In the genomic region with DNA sequence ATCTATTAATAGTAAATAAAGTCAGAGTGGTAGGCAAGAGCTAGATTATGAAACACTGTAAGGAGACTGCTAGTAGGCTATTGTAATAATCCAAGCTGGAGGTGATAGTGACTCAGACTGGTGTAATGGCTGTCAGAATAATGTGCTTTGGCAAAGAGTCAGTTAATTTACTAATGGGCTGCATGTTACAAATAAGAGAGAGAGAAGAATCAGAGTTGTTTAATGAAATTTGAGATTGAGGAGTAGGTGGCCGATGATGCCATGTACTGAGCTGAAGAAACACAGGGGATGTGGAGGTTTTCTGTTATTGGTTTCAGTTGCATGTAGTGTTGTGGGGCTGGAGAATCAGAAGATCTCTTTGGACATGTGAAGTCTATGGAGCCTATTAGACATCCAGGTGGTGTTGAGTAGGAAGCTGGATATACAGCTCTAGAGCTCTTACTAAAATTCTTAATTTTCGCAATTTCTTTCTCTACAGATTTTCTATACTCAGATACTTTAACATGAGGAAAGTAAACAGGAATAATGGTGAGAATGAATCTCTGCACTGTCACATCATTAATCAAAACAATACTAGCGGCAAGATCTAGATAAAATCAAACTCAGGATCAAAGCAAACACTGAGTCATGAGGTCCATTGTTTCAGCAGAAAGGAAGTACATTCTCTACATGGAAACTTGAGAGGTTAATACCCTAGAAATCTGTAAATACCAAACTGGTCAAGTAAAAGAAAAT, we compare ENCODE assay signal across 13 cellular contexts.
A peak's percentile ranks its signal among the peaks of the same experiment; 100 is the strongest.
DNase-seq lines count a peak whose midpoint lies in the region; ATAC-seq, FAIRE-seq and TF ChIP-seq lines count a peak whose summit lies in the region.
"Had no signal": no experiment of that assay in that cellular context is flagged by ENCODE, and none has a peak within 500 bp of the region (broad histone marks: within the 10 kb centered on the region; RNA-seq: fewer than 3 reads in every experiment).

No MANE protein-coding gene starts in this region.

- peak; percentile 76 for DNase-seq in Daoy (ENCODE audit: low read depth)
- peak; percentile 2 for DNase-seq in NCI-H2029 (lab: John Stamatoyannopoulos, UW)
- peak; percentile 97 for DNase-seq in bronchial epithelial cell (ENCODE audit: low read depth)
- DNase-seq in mucosa of gallbladder (ENCODE audit: low spot score): peak; percentile 18
- DNase-seq in occipital lobe (lab: John Stamatoyannopoulos, UW): no peak
- no peak for DNase-seq in COLO668 (lab: John Stamatoyannopoulos, UW; ENCODE audit: unreplicated experiment)
- no peak for DNase-seq in NCI-H1092 treated with DMSO at 0.1 percent for 48 hours (lab: John Stamatoyannopoulos, UW)
- DNase-seq: activated CD4-positive, alpha-beta T cell treated with anti-CD3 and anti-CD28 coated beads, Interleukin-2, amount 50 U/mL, for 1 hour; foreskin melanocyte; GDM1; mucosa of descending colon; transverse colon had no signal

- no peak overlapping the region for H3K4me3 ChIP-seq in bronchial epithelial cell (ENCODE audit: low read depth, low read length)
- H3K4me3 ChIP-seq: mucosa of descending colon, transverse colon had no signal

- TF ChIP-seq CTCF in bronchial epithelial cell (IDR thresholded peaks at IDR 0.05; ENCODE audit: insufficient read depth, low read length, severe bottlenecking): no peak

- no peak for FAIRE-seq in bronchial epithelial cell (lab: Jason Lieb, UNC)

- ATAC-seq in HG03108 (IDR thresholded peaks at IDR 0.05; ENCODE audit: unreplicated experiment): no peak
- ATAC-seq: mucosa of descending colon had no signal

- H3K27me3 ChIP-seq in bronchial epithelial cell (ENCODE audit: control insufficient read depth, insufficient read depth, low read length): no peaks in the 10 kb centered on the region
- H3K27me3 ChIP-seq: transverse colon had no signal

- no peaks in the 10 kb centered on the region for H3K36me3 ChIP-seq in bronchial epithelial cell (ENCODE audit: control insufficient read depth, insufficient read depth, low read length)
- H3K36me3 ChIP-seq: transverse colon had no signal

Comparison
In these comparisons a context has a peak if more than half of its experiments do, and no peak if none do; other contexts are left out.
1. DNase-seq: peak in Daoy (single experiment), NCI-H2029 (single experiment), bronchial epithelial cell (single experiment) and mucosa of gallbladder (single experiment); none in occipital lobe (single experiment), COLO668 (single experiment) and NCI-H1092 treated with DMSO at 0.1 percent for 48 hours (single experiment).